ENCODE assay signal across 3 cellular contexts in the genomic region with DNA sequence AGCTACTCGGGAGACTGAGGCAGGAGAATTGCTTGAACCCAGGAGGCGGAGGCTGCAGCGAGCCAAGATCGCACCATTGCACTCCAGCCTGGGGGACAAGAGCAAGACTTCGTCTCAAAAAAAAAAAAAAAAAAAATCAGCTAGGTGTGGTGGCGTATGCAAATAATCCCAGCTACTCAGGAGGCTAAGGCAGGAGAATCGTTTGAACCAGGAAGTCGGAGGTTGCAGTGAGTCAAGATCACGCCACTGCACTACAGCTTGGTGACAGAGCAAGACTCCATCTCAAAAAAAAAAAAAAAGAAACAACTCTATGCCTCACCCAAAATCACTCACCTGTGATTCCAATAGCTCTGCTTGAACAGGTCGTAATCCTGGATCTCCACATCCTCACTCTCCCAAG. TPM values are rescaled to one million over a fixed set of nuclear protein-coding genes. Genes with fewer than 3 reads are reported as not detected.
"Had no signal": no experiment of that assay in that cellular context is flagged by ENCODE, and none has a peak within 500 bp of the region (broad histone marks: within the 10 kb centered on the region; RNA-seq: fewer than 3 reads in every experiment).

No MANE protein-coding gene starts in this region.

RNA-seq across cellular contexts. Expression of gene LPAR5, which starts 40.1 kb away (rescaled TPM):
- total RNA-seq: NCI-H460, RPMI7951 had no signal

RNA-seq across cellular contexts. Expression of gene ACRBP, which starts 51.6 kb away (rescaled TPM):
- total RNA-seq: HepG2 had no signal
